Comparison of ENCODE assay signal across 13 cellular contexts in the genomic region with DNA sequence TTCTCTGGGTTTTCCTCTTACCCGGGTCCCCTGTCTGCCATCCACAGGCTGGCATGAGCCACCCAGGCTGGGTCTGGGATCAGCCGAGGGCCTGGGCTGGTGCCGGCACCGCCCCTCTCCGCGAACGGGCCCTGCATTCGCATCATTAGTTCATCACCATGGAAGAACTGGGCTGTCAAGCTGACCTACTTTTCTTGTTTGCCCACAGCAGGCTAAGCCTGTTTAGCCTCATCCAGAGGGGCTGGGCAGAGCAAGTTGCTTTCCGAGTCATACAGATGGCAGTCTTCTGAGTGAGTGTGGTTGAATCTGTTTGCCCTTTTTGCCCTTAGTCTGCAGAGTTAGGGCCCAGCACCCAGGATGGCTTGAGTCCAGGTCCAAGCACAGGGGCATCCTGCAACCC.
DNase-seq lines count a peak whose midpoint lies in the region; ATAC-seq and TF ChIP-seq lines count a peak whose summit lies in the region.
"Had no signal": no experiment of that assay in that cellular context is flagged by ENCODE, and none has a peak within 500 bp of the region (broad histone marks: within the 10 kb centered on the region; RNA-seq: fewer than 3 reads in every experiment).

No MANE protein-coding gene starts in this region.

- no peak overlapping the region for H2BK15ac ChIP-seq in mesenchymal stem cell (ENCODE audit: low read depth, poor library complexity, severe bottlenecking)

- H3K79me1 ChIP-seq in mesenchymal stem cell (replicated peaks; ENCODE audit: low read length, poor library complexity, severe bottlenecking) = no peaks in the 10 kb centered on the region

- H3K9me3 Mint-ChIP-seq in osteocyte (ENCODE audit: unreplicated experiment) = no peaks in the 10 kb centered on the region
- H3K9me3 Mint-ChIP-seq: WTC11 had no signal

- DNase-seq in left ventricle myocardium inferior (no peak), Right ventricle myocardium inferior (ENCODE audit: missing footprints) (no peak), caudate nucleus (lab: John Stamatoyannopoulos, UW) (peak in 22 of 61 donors; percentile 12 to 63 (median 36)), mesenchymal stem cell (peak; percentile 39), NCI-H748 (lab: John Stamatoyannopoulos, UW; ENCODE audit: unreplicated experiment) (no peak), osteocyte (ENCODE audit: extremely low spot score, unreplicated experiment) (no peak), NCI-H1092 (lab: John Stamatoyannopoulos, UW) (no peak)
- DNase-seq: activated naive CD4-positive, alpha-beta T cell; NCI-H1048; stimulated activated CD4-positive, alpha-beta T cell treated with anti-CD3 and anti-CD28 coated beads, Interleukin-4, amount 100 ng/mL, for 1 hour had no signal

- no peak overlapping the region for H2AFZ ChIP-seq in mesenchymal stem cell (ENCODE audit: low read depth, low read length)

- H3K36me3 Mint-ChIP-seq in osteocyte (ENCODE audit: unreplicated experiment) = peaks cover 14% of the 10 kb centered on the region
- H3K36me3 Mint-ChIP-seq: brain, WTC11 had no signal

- H3K4me3 Mint-ChIP-seq in osteocyte (ENCODE audit: unreplicated experiment) = no peak overlapping the region
- H3K4me3 Mint-ChIP-seq: WTC11 had no signal

- no peak overlapping the region for H2BK5ac ChIP-seq in mesenchymal stem cell (ENCODE audit: low read depth, low read length, poor library complexity, severe bottlenecking)

- no peak overlapping the region for H2AK5ac ChIP-seq in mesenchymal stem cell (ENCODE audit: low read length, severe bottlenecking)

- no peak overlapping the region for H2BK120ac ChIP-seq in mesenchymal stem cell (ENCODE audit: low read depth, low read length)

- no peak overlapping the region for H4K91ac ChIP-seq in mesenchymal stem cell (ENCODE audit: low read length)

- peak overlapping the region in 1 of 2 experiments; percentile 54 for H2BK12ac ChIP-seq in mesenchymal stem cell (ENCODE audit: low read length in 2 of 2)

- TF ChIP-seq CTCF in left ventricle myocardium inferior (IDR thresholded peaks at IDR 0.05; ENCODE audit: borderline replicate concordance) (no peak), osteocyte (IDR thresholded peaks at IDR 0.05) (no peak)

- H3K27me3 ChIP-seq in left ventricle myocardium inferior (ENCODE audit: low read depth) (no peaks in the 10 kb centered on the region), mesenchymal stem cell (ENCODE audit: control insufficient read depth in 1 of 2, insufficient read depth in 1 of 2, low read length in 2 of 2) (peaks cover 0 to 4% of the 10 kb centered on the region in 2 experiments)

- H3K27ac ChIP-seq in left ventricle myocardium inferior (replicated peaks) (peak overlapping the region; percentile 50), caudate nucleus (ENCODE audit: low read depth, low read length) (peak overlapping the region; percentile 6), mesenchymal stem cell (ENCODE audit: low read length, poor library complexity, severe bottlenecking) (no peak overlapping the region), urinary bladder (ENCODE audit: low read depth) (peak overlapping the region; percentile 28)

- no peak overlapping the region for H3K4me2 ChIP-seq in mesenchymal stem cell (ENCODE audit: low read length, poor library complexity, severe bottlenecking)

- no peak overlapping the region for H3K9ac ChIP-seq in mesenchymal stem cell (ENCODE audit: low read length)

- H3K9me3 ChIP-seq in left ventricle myocardium inferior (replicated peaks) = no peaks in the 10 kb centered on the region
- H3K9me3 ChIP-seq in mesenchymal stem cell (ENCODE audit: control insufficient read depth, low read length) = no peaks in the 10 kb centered on the region

- peaks cover 27% of the 10 kb centered on the region for H3K4me1 Mint-ChIP-seq in osteocyte (ENCODE audit: unreplicated experiment)

- no peak for ATAC-seq in Right ventricle myocardium inferior

- H3K4ac ChIP-seq in mesenchymal stem cell (ENCODE audit: low read depth in 1 of 2, low read length in 2 of 2) = no peak overlapping the region

- H3K18ac ChIP-seq in mesenchymal stem cell (ENCODE audit: low read depth in 1 of 2, low read length in 2 of 2) = peak overlapping the region in 1 of 2 experiments; percentile 77

- H3K23ac ChIP-seq in mesenchymal stem cell (ENCODE audit: low read length in 2 of 2) = no peak overlapping the region

- no peak overlapping the region for H4K8ac ChIP-seq in mesenchymal stem cell (ENCODE audit: low read length)

- peak overlapping the region in 1 of 2 experiments; percentile 46 for H3K14ac ChIP-seq in mesenchymal stem cell (ENCODE audit: low read length in 2 of 2)

- H3K4me1 ChIP-seq in left ventricle myocardium inferior (peaks cover 84% of the 10 kb centered on the region), mesenchymal stem cell (ENCODE audit: control insufficient read depth, insufficient read depth, low read depth, low read length) (peaks cover 3% of the 10 kb centered on the region), urinary bladder (ENCODE audit: insufficient read depth) (no peaks in the 10 kb centered on the region)

- H3K36me3 ChIP-seq in left ventricle myocardium inferior (no peaks in the 10 kb centered on the region), mesenchymal stem cell (ENCODE audit: control insufficient read depth in 1 of 2, insufficient read depth in 2 of 2, low read depth in 1 of 2, low read length in 2 of 2) (no peaks in the 10 kb centered on the region), urinary bladder (ENCODE audit: insufficient read depth) (no peaks in the 10 kb centered on the region)

- intact Hi-C loops in left ventricle myocardium inferior (cut with micrococcal nuclease) (no loop called here), Right ventricle myocardium inferior (cut with DNase I) (no loop called here)

- no peak overlapping the region for H3K27ac Mint-ChIP-seq in osteocyte (ENCODE audit: unreplicated experiment)
- H3K27ac Mint-ChIP-seq: WTC11 had no signal

- H3K4me3 ChIP-seq in left ventricle myocardium inferior (no peak overlapping the region), mesenchymal stem cell (ENCODE audit: insufficient read depth in 1 of 2, low read depth in 1 of 2, low read length in 2 of 2) (no peak overlapping the region), urinary bladder (ENCODE audit: low read depth, low read length) (no peak overlapping the region)

- 84% methylated on average over 9 of the region's 9 CpGs for WGBS in mesenchymal stem cell
- WGBS in urinary bladder = 43% methylated on average over 9 of the region's 9 CpGs

- H3K27me3 Mint-ChIP-seq in osteocyte (ENCODE audit: unreplicated experiment) = no peaks in the 10 kb centered on the region
- H3K27me3 Mint-ChIP-seq: brain had no signal
